In genomic region chr14:46344327-46344937, GRCh38 we compare ENCODE assay signal across 8 cellular contexts.
DNase-seq lines count a peak whose midpoint lies in the region; ATAC-seq and TF ChIP-seq lines count a peak whose summit lies in the region.

No MANE protein-coding gene starts in this region.

- H3K27ac Mint-ChIP-seq in T-cell: no peak overlapping the region

- H3K27me3 Mint-ChIP-seq in T-cell: no peaks in the 10 kb centered on the region

- H3K4me1 ChIP-seq in uterus: no peaks in the 10 kb centered on the region

- TF ChIP-seq POLR2A in uterus (IDR thresholded peaks at IDR 0.05): no peak

- no peaks in the 10 kb centered on the region for H3K9me3 ChIP-seq in uterus

- H3K36me3 ChIP-seq in uterus: no peaks in the 10 kb centered on the region

- H3K4me3 Mint-ChIP-seq in T-cell: no peak overlapping the region

- POLR2A ChIA-PET in T-cell (lab: Charles Lee): no interaction called here

- H3K4me3 ChIP-seq in HL-60 (replicated peaks; ENCODE audit: insufficient read depth, low read length): no peak overlapping the region
- no peak overlapping the region for H3K4me3 ChIP-seq in uterus

- ATAC-seq in GM18858 (IDR thresholded peaks at IDR 0.05; ENCODE audit: unreplicated experiment) (peak; percentile 70), T-cell (replicated peaks in 1 of 4) (no peak)

- TF ChIP-seq CTCF in 22Rv1 (IDR thresholded peaks at IDR 0.05) (peak; percentile 85), HL-60 (IDR thresholded peaks at IDR 0.05; ENCODE audit: insufficient read depth, low read length) (peak; percentile 43), uterus (IDR thresholded peaks at IDR 0.05) (peak in 2 of 4 experiments; percentile 5 to 23)

- H3K4me1 Mint-ChIP-seq in T-cell: no peaks in the 10 kb centered on the region

- peaks cover 7 to 13% (median 10%) of the 10 kb centered on the region in 3 donors for H3K9me3 Mint-ChIP-seq in T-cell

- intact Hi-C loops in uterus (cut with DNase I; ENCODE audit: low total_unique reads): no loop called here

- H3K27me3 ChIP-seq in HL-60 (ENCODE audit: insufficient read depth, poor library complexity, severe bottlenecking) (no peaks in the 10 kb centered on the region), uterus (no peaks in the 10 kb centered on the region)

- DNase-seq in HL-60 (ENCODE audit: low read depth in 1 of 2, low spot score in 1 of 2) (peak; percentile 11 to 12), RPMI8226 (peak; percentile 19), iPS DF 4.7 (ENCODE audit: extremely low read depth, low spot score) (peak; percentile 7), T-cell (no peak), uterus (no peak)
- no peak for DNase-seq in stimulated activated CD4-positive, alpha-beta T cell treated with anti-CD3 and anti-CD28 coated beads, Interleukin-2, amount 100 ng/mL, for 24 hours

- H3K36me3 Mint-ChIP-seq in T-cell: no peaks in the 10 kb centered on the region

- CTCF ChIA-PET in T-cell (lab: Charles Lee): no interaction called here

- H3K27ac ChIP-seq in 22Rv1 (no peak overlapping the region), HL-60 (replicated peaks) (no peak overlapping the region), uterus (no peak overlapping the region)

Comparison
In these comparisons a context has a peak if more than half of its experiments do, and no peak if none do; other contexts are left out.
1. DNase-seq: peak in HL-60 (2 of 2), RPMI8226 (single experiment) and iPS DF 4.7 (single experiment); none in T-cell (0 of 34), uterus (0 of 2) and stimulated activated CD4-positive, alpha-beta T cell treated with anti-CD3 and anti-CD28 coated beads, Interleukin-2, amount 100 ng/mL, for 24 hours (0 of 2).